Comparison of ENCODE assay signal across 9 cellular contexts in genomic region chr9:16870606-16871357, GRCh38. TPM values are rescaled to one million over a fixed set of nuclear protein-coding genes. Genes with fewer than 3 reads are reported as not detected.
DNase-seq lines count a peak whose midpoint lies in the region; ATAC-seq and TF ChIP-seq lines count a peak whose summit lies in the region.
"Had no signal": no experiment of that assay in that cellular context is flagged by ENCODE, and none has a peak within 500 bp of the region (broad histone marks: within the 10 kb centered on the region; RNA-seq: fewer than 3 reads in every experiment).

BNC2 (minus strand) TSS chr9:16870670; CDS start chr9:16870648, 22 bp downstream.

- no peak for ATAC-seq in GM18861 (IDR thresholded peaks at IDR 0.05; ENCODE audit: unreplicated experiment)
- ATAC-seq in GM21529 (IDR thresholded peaks at IDR 0.05; ENCODE audit: unreplicated experiment) = no peak
- ATAC-seq in HG03045 (IDR thresholded peaks at IDR 0.05; ENCODE audit: unreplicated experiment) = no peak

- H3K9me3 ChIP-seq in iPS-15b (ENCODE audit: control insufficient read depth, insufficient read depth, low read length) = no peaks in the 10 kb centered on the region

- no peaks in the 10 kb centered on the region for H3K27me3 ChIP-seq in iPS-15b (ENCODE audit: control insufficient read depth, insufficient read depth, low read length)

- H3K9ac ChIP-seq in iPS-15b (ENCODE audit: low read depth, low read length) = peak within 1 kb of the TSS; percentile 67

- H3K36me3 ChIP-seq in iPS-15b (ENCODE audit: control insufficient read depth, insufficient read depth, low read length) = no peaks in the 10 kb centered on the region

- peaks cover 12% of the 10 kb centered on the region for H3K4me1 ChIP-seq in iPS-15b (ENCODE audit: control insufficient read depth, insufficient read depth, low read length)

- DNase-seq in Daoy (ENCODE audit: low read depth) (peak; percentile 60), LNCaP clone FGC (ENCODE audit: low read depth) (no peak), astrocyte of the cerebellum (ENCODE audit: low read depth) (no peak), retina (peak; percentile 73)

- TF ChIP-seq CTCF in LNCaP clone FGC (IDR thresholded peaks at IDR 0.05; ENCODE audit: control insufficient read depth, extremely low read depth, insufficient read depth) (no peak), astrocyte of the cerebellum (IDR thresholded peaks at IDR 0.05; ENCODE audit: low read depth, low read length, missing control alignments) (no peak)

- in situ Hi-C loops in astrocyte of the cerebellum (cut with HindIII; ENCODE audit: low sequenced_read_pairs) = no loop called here

- peak within 1 kb of the TSS; percentile 62 for H3K4me3 ChIP-seq in LNCaP clone FGC (ENCODE audit: low read depth, low read length)
- H3K4me3 ChIP-seq in astrocyte of the cerebellum (ENCODE audit: low read depth, low read length) = peak within 1 kb of the TSS; percentile 81
- peak within 1 kb of the TSS; percentile 79 for H3K4me3 ChIP-seq in iPS-15b (ENCODE audit: low read depth, low read length)

RNA-seq across cellular contexts. Expression of gene BNC2, which starts in this region (rescaled TPM):
- total RNA-seq in Daoy (2014; rRNA removed; shearing (Covaris generic)) = 4.2 and 6.7 TPM in 2 replicates
- total RNA-seq: T-helper 2 cell treated with Interferon-gamma antibody and Interleukin-4, amounts not matched to agents 100 ng/mL and 5 ng/mL, for 36 hours had no signal

Comparison
In these comparisons a context has a peak if more than half of its experiments do, and no peak if none do; other contexts are left out.
1. DNase-seq: peak in Daoy (single experiment) and retina (single experiment); none in LNCaP clone FGC (single experiment) and astrocyte of the cerebellum (single experiment).
2. Peak in every context shown above with its lines, with median percentiles within 50 percentile points of each other: H3K4me3 ChIP-seq.